ENCODE assay signal across 8 cellular contexts in genomic region chr3:102229062-102229655, GRCh38.
DNase-seq lines count a peak whose midpoint lies in the region; ATAC-seq and TF ChIP-seq lines count a peak whose summit lies in the region.

No MANE protein-coding gene starts in this region.

- peak; percentile 80 for ATAC-seq in SK-N-SH treated with all-trans-retinoic acid at 6 μM for 48 hours
- ATAC-seq in GM19328 (IDR thresholded peaks at IDR 0.05; ENCODE audit: unreplicated experiment): no peak

- intact Hi-C loops in cardiac septum (cut with DNase I): loop anchor here (2.0 to 10.0 kb wide), 3 partner anchors 308 to 524 kb away; no protein-coding TSS in a partner anchor

- DNase-seq in G401 (ENCODE audit: low spot score) (peak; percentile 72), HCEC 1CT (peak; percentile 58), NCI-H1092 (lab: John Stamatoyannopoulos, UW) (peak; percentile 36), cardiac septum (ENCODE audit: low spot score) (peak; percentile 81), pulmonary artery endothelial cell (ENCODE audit: low read depth, low spot score) (peak; percentile 8)
- DNase-seq in activated naive CD4-positive, alpha-beta T cell treated with anti-CD3 and anti-CD28 coated beads, Interleukin-2, amount 50 U/mL, for 16 hours: peak; percentile 71

- in situ Hi-C loops in G401 (cut with HindIII; ENCODE audit: low sequenced_read_pairs): loop anchor here (25.0 kb wide), 1 partner anchor 417 kb away; no protein-coding TSS in a partner anchor

TF ChIP-seq in SK-N-SH treated with all-trans-retinoic acid at 6 μM for 48 hours, 23 proteins besides CTCF, POLR2A, EP300 and RAD21:
- no peak for TF ChIP-seq ZFP30 (CRISPR knock-in tag; IDR thresholded peaks at IDR 0.05)
- TF ChIP-seq PATZ1 (CRISPR knock-in tag; IDR thresholded peaks at IDR 0.05; ENCODE audit: borderline replicate concordance): no peak
- no peak for TF ChIP-seq POU6F1 (CRISPR knock-in tag; IDR thresholded peaks at IDR 0.05; ENCODE audit: borderline replicate concordance, low read depth)
- no peak for TF ChIP-seq ESRRG (CRISPR knock-in tag; IDR thresholded peaks at IDR 0.05)
- TF ChIP-seq ISL1 (CRISPR knock-in tag; IDR thresholded peaks at IDR 0.05): no peak
- no peak for TF ChIP-seq CSDC2 (CRISPR knock-in tag; IDR thresholded peaks at IDR 0.05)
- TF ChIP-seq TOX (CRISPR knock-in tag; IDR thresholded peaks at IDR 0.05; ENCODE audit: borderline replicate concordance): no peak
- TF ChIP-seq BACH2 (CRISPR knock-in tag; IDR thresholded peaks at IDR 0.05; ENCODE audit: borderline replicate concordance): no peak
- TF ChIP-seq RARB (CRISPR knock-in tag; IDR thresholded peaks at IDR 0.05): no peak
- no peak for TF ChIP-seq CSRNP3 (CRISPR knock-in tag; IDR thresholded peaks at IDR 0.05)
- no peak for TF ChIP-seq ARNTL (CRISPR knock-in tag; IDR thresholded peaks at IDR 0.05; ENCODE audit: borderline replicate concordance, low read depth)
- TF ChIP-seq GLIS3 (CRISPR knock-in tag; IDR thresholded peaks at IDR 0.05): no peak
TF ChIP-seq in SK-N-SH treated with all-trans-retinoic acid at 6 μM for 48 hours: peak in this region for 0.

Comparison
In these comparisons a context has a peak if more than half of its experiments do, and no peak if none do; other contexts are left out.
1. DNase-seq: peak in every context shown above with its lines; median percentile 81 in cardiac septum; 72 in G401; 71 in activated naive CD4-positive, alpha-beta T cell treated with anti-CD3 and anti-CD28 coated beads, Interleukin-2, amount 50 U/mL, for 16 hours; 58 in HCEC 1CT; 36 in NCI-H1092; 8 in pulmonary artery endothelial cell.